8 cellular contexts compared by ENCODE assay signal in genomic region chr10:96910488-96911395, GRCh38.
DNase-seq lines count a peak whose midpoint lies in the region; ATAC-seq, FAIRE-seq and TF ChIP-seq lines count a peak whose summit lies in the region.

No MANE protein-coding gene starts in this region.

- H3K27me3 ChIP-seq in cardiac muscle cell: no peaks in the 10 kb centered on the region
- H3K27me3 ChIP-seq in K562 (ENCODE audit: control insufficient read depth in 2 of 2, insufficient read depth in 2 of 2, low read length in 2 of 2): no peaks in the 10 kb centered on the region

- H2AFZ ChIP-seq in K562 (ENCODE audit: low read depth, low read length): no peak overlapping the region

- TF ChIP-seq POLR2A in NB4 (IDR thresholded peaks at IDR 0.05; ENCODE audit: extremely low read depth, insufficient read length) (no peak), K562 (conservative IDR thresholded peaks at IDR 0.05) (no peak)

- H3K9ac ChIP-seq in K562 (ENCODE audit: insufficient read depth in 1 of 2, low read depth in 2 of 2, low read length in 2 of 2): no peak overlapping the region

- POLR2A ChIA-PET in K562 (lab: Yijun Ruan, JAX): no interaction called here

- CTCF ChIA-PET in K562 (lab: Yijun Ruan, JAX; ENCODE audit: low intra/inter-chr PET ratio): no interaction called here

- no TSS peak for BruUV-seq in K562 (replicated peaks; lab: Mats Ljungman, UMichigan)

- peaks cover 41% of the 10 kb centered on the region for H3K79me2 ChIP-seq in K562 (ENCODE audit: control insufficient read depth, insufficient read depth, low read length)

- TF ChIP-seq EP300 in K562 (IDR thresholded peaks at IDR 0.05; ENCODE audit: low read length): no peak

- peak; percentile 67; the same call in 2 of the 3 replicates for ATAC-seq in K562
- ATAC-seq in left colon: peak; percentile 69
- ATAC-seq in GM18867 (IDR thresholded peaks at IDR 0.05; ENCODE audit: unreplicated experiment): no peak

- DNase-seq in cardiac muscle cell (ENCODE audit: low read depth in 1 of 2, low spot score in 1 of 2) (peak; percentile 41 to 60), cardiac septum (ENCODE audit: low spot score) (no peak), NB4 (ENCODE audit: low read depth) (peak; percentile 71), K562 (ENCODE audit: extremely low read depth in 1 of 4, low spot score in 3 of 4) (peak; percentile 17 to 62 (median 30)), left colon (no peak), NCI-H1436 treated with DMSO at 0.1 percent for 48 hours (lab: John Stamatoyannopoulos, UW) (no peak), hypothalamus (lab: John Stamatoyannopoulos, UW) (no peak)

- H3K4me2 ChIP-seq in K562 (ENCODE audit: insufficient read depth, low read length): no peak overlapping the region

- TF ChIP-seq CTCF in cardiac muscle cell (IDR thresholded peaks at IDR 0.05; ENCODE audit: low read depth, low read length): peak; percentile 68
- TF ChIP-seq CTCF in NB4 (IDR thresholded peaks at IDR 0.05; ENCODE audit: low read depth, low read length): peak; percentile 72
- TF ChIP-seq CTCF in K562 (IDR thresholded peaks at IDR 0.05 in 2 of 3, conservative IDR thresholded peaks at IDR 0.05 in 1 of 3; ENCODE audit: insufficient read depth in 2 of 3, low read depth in 1 of 3, low read length in 3 of 3): peak; percentile 40 to 58 (median 56); a peak in 4 of 6 replicates

- WGBS in K562 (ENCODE audit: insufficient coverage, low coverage, missing lambda C conversion rate): 59% methylated on average over 12 of the region's 13 CpGs

- no peaks in the 10 kb centered on the region for H3K9me3 ChIP-seq in cardiac muscle cell (ENCODE audit: low read depth)
- no peaks in the 10 kb centered on the region for H3K9me3 ChIP-seq in K562 (replicated peaks; ENCODE audit: control insufficient read depth, insufficient read depth, low read depth, low read length)

- H3K9me1 ChIP-seq in K562 (ENCODE audit: control insufficient read depth, insufficient read depth, low read length): no peaks in the 10 kb centered on the region

- H3K36me3 ChIP-seq in cardiac muscle cell (peaks cover 5% of the 10 kb centered on the region), K562 (ENCODE audit: control insufficient read depth, insufficient read depth, low read length) (peaks cover 5% of the 10 kb centered on the region; the same call in 2 of the 3 replicates)

- H3K4me3 ChIP-seq in cardiac muscle cell (no peak overlapping the region), NB4 (ENCODE audit: low read depth, low read length) (no peak overlapping the region), K562 (no peak overlapping the region)

- TF ChIP-seq RAD21 in K562 (CRISPR knock-in tag; conservative IDR thresholded peaks at IDR 0.05 in 1 of 2, IDR thresholded peaks at IDR 0.05 in 1 of 2): peak in 1 of 2 experiments; percentile 38; a peak in 2 of 4 replicates

- H4K20me1 ChIP-seq in K562 (replicated peaks; ENCODE audit: control insufficient read depth, insufficient read depth, low read length): no peaks in the 10 kb centered on the region

- in situ Hi-C loops in K562 (cut with MboI): no loop called here

- intact Hi-C loops in cardiac septum (cut with DNase I): no loop called here
- intact Hi-C loops in K562 (cut with micrococcal nuclease): loop anchor here (10.0 kb wide), 1 partner anchor 114 kb away; no protein-coding TSS in a partner anchor
- intact Hi-C loops in left colon (cut with DNase I, micrococcal nuclease): no loop called here

- peak; percentile 76 for FAIRE-seq in K562 (lab: Jason Lieb, UNC)

- H3K27ac ChIP-seq in cardiac muscle cell (peak overlapping the region; percentile 58), K562 (ENCODE audit: extremely low read depth, low read depth, low read length) (no peak overlapping the region)

- peaks cover 3% of the 10 kb centered on the region for H3K4me1 ChIP-seq in cardiac muscle cell (ENCODE audit: low read depth)
- no peaks in the 10 kb centered on the region for H3K4me1 ChIP-seq in K562 (replicated peaks in 1 of 2; ENCODE audit: control insufficient read depth in 2 of 2, insufficient read depth in 2 of 2, low read length in 2 of 2)

TF ChIP-seq in K562, 482 proteins besides CTCF, POLR2A, EP300 and RAD21:
- 0 out of 2 replicates have a peak, but pooled peaks have one; percentile 26 for TF ChIP-seq PKNOX1 (IDR thresholded peaks at IDR 0.05)
- 0 out of 2 replicates have a peak, but pooled peaks have one; percentile 21 for TF ChIP-seq SMARCA4 (IDR thresholded peaks at IDR 0.05)
- TF ChIP-seq GATA2 (CRISPR knock-in tag; IDR thresholded peaks at IDR 0.05): peak; percentile 50; the same call in 1 of the 2 replicates
- no peak for TF ChIP-seq CTBP1 (IDR thresholded peaks at IDR 0.05; ENCODE audit: borderline replicate concordance)
- TF ChIP-seq, protein P1, sequence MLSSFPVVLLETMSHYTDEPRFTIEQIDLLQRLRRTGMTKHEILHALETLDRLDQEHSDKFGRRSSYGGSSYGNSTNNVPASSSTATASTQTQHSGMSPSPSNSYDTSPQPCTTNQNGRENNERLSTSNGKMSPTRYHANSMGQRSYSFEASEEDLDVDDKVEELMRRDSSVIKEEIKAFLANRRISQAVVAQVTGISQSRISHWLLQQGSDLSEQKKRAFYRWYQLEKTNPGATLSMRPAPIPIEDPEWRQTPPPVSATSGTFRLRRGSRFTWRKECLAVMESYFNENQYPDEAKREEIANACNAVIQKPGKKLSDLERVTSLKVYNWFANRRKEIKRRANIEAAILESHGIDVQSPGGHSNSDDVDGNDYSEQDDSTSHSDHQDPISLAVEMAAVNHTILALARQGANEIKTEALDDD (IDR thresholded peaks at IDR 0.05): no peak
TF ChIP-seq in K562: peak in this region for 3.

Comparison
In these comparisons a context has a peak if more than half of its experiments do, and no peak if none do; other contexts are left out.
1. DNase-seq: peak in cardiac muscle cell (2 of 2), NB4 (single experiment) and K562 (4 of 4); none in cardiac septum (single experiment), left colon (0 of 2), NCI-H1436 treated with DMSO at 0.1 percent for 48 hours (single experiment) and hypothalamus (0 of 51).
2. Peak in every context shown above with its lines, with median percentiles within 50 percentile points of each other: CTCF ChIP-seq.